ENCODE assay signal across 7 cellular contexts in the genomic region with DNA sequence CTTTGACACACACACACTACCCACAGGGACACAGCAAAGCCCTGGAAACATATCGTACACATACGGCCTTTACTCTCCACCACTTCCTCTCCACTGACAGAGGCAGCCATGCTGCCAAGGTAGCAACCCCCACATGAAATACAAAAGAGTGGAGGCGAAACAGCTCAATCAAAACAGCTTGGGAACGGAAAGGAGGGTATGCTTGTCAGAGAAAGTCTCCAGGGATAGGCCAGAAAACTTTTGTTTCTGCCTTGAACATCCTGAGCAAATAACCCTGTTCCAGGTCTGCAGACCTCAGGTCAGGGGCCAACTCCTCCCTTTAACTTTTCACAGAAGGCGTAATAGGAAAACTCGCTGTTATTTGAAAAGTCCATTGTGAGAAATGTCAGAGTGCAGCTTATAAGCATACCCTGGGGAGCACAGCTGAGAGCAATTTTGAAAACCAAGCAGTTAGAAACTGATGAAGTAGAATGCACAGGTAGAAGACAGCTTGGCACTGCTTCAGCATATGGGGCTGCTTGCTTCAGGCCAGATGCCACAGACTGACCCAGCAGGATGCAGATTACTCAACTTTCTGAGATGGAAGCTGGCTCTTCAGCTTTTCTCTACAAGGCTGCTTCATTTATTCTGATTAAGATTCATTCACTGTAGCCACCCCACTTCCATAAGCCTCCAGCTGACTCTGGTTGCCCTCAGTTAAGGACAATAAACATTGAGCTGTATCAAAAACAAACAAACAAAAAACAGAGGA. TPM values are rescaled to one million over a fixed set of nuclear protein-coding genes. Genes with fewer than 3 reads are reported as not detected.
DNase-seq lines count a peak whose midpoint lies in the region; ATAC-seq and TF ChIP-seq lines count a peak whose summit lies in the region.

No MANE protein-coding gene starts in this region.

- no peaks in the 10 kb centered on the region; the same call in 1 of the 2 replicates for H3K79me2 ChIP-seq in KMS-11 (ENCODE audit: insufficient read depth, low read depth)

- H3K27ac ChIP-seq in KMS-11 (peak overlapping the region; percentile 46; the same call in 1 of the 2 replicates), lung (ENCODE audit: low read depth in 1 of 2, low read length in 1 of 2) (peak overlapping the region; percentile 61 to 77), foreskin keratinocyte (no peak overlapping the region)

- H3K27me3 Mint-ChIP-seq in activated naive CD8-positive, alpha-beta T cell treated with anti-CD3 and anti-CD28 coated beads, Interleukin-2, amount 50 U/mL, for 24 hours: no peaks in the 10 kb centered on the region

- no peaks in the 10 kb centered on the region for H3K27me3 ChIP-seq in KMS-11 (ENCODE audit: insufficient read depth, low read depth)
- no peaks in the 10 kb centered on the region for H3K27me3 ChIP-seq in lung (ENCODE audit: control insufficient read depth, insufficient read depth)
- H3K27me3 ChIP-seq in foreskin keratinocyte: no peaks in the 10 kb centered on the region

- no peaks in the 10 kb centered on the region for H4K20me1 ChIP-seq in KMS-11 (ENCODE audit: insufficient read depth)

- 57 to 58% methylated on average over 6 of the region's 6 CpGs for WGBS in lung, 2 donors

- peak; percentile 32 for DNase-seq in activated naive CD8-positive, alpha-beta T cell treated with anti-CD3 and anti-CD28 coated beads, Interleukin-2, amount 50 U/mL, for 24 hours
- no peak for DNase-seq in lung (ENCODE audit: low spot score)
- DNase-seq in COLO668 (lab: John Stamatoyannopoulos, UW; ENCODE audit: unreplicated experiment): no peak
- DNase-seq in foreskin keratinocyte: no peak
- DNase-seq in SKM-1 treated with dmso at 0.1 percent for 144 hours (lab: John Stamatoyannopoulos, UW; ENCODE audit: unreplicated experiment): no peak

- H3K9me3 Mint-ChIP-seq in activated naive CD8-positive, alpha-beta T cell treated with anti-CD3 and anti-CD28 coated beads, Interleukin-2, amount 50 U/mL, for 24 hours: no peaks in the 10 kb centered on the region

- H3K4me3 ChIP-seq in KMS-11 (IDR thresholded peaks at IDR 0.05; ENCODE audit: insufficient read depth, low read depth, low read length): no peak overlapping the region
- no peak overlapping the region for H3K4me3 ChIP-seq in lung

- peak overlapping the region; percentile 37; the same call in 1 of the 2 replicates for H3K4me2 ChIP-seq in KMS-11

- ATAC-seq in GM18868 (IDR thresholded peaks at IDR 0.05; ENCODE audit: unreplicated experiment): peak; percentile 42
- peak; percentile 92 for ATAC-seq in activated naive CD8-positive, alpha-beta T cell treated with anti-CD3 and anti-CD28 coated beads, Interleukin-2, amount 50 U/mL, for 24 hours
- no peak for ATAC-seq in lung (ENCODE audit: insufficient read depth, low FRiP score)
- ATAC-seq in foreskin keratinocyte: no peak

- H3K4me1 Mint-ChIP-seq in activated naive CD8-positive, alpha-beta T cell treated with anti-CD3 and anti-CD28 coated beads, Interleukin-2, amount 50 U/mL, for 24 hours: peaks cover 68% of the 10 kb centered on the region

- H3K27ac Mint-ChIP-seq in activated naive CD8-positive, alpha-beta T cell treated with anti-CD3 and anti-CD28 coated beads, Interleukin-2, amount 50 U/mL, for 24 hours: peak overlapping the region; percentile 96

- peak overlapping the region; percentile 77 for H3K4me3 Mint-ChIP-seq in activated naive CD8-positive, alpha-beta T cell treated with anti-CD3 and anti-CD28 coated beads, Interleukin-2, amount 50 U/mL, for 24 hours

- no peak for TF ChIP-seq CTCF in KMS-11 (conservative IDR thresholded peaks at IDR 0.05; ENCODE audit: low read depth, low read length)
- no peak for TF ChIP-seq CTCF in lung (IDR thresholded peaks at IDR 0.05; ENCODE audit: control extremely low read depth, extremely low read depth)
- no peak for TF ChIP-seq CTCF in foreskin keratinocyte (conservative IDR thresholded peaks at IDR 0.05)

- peak overlapping the region; percentile 3; the same call in 1 of the 2 replicates for H3K9ac ChIP-seq in KMS-11

- H3K9me3 ChIP-seq in lung (ENCODE audit: control insufficient read depth in 2 of 2, insufficient read depth in 1 of 2, low read length in 1 of 2): no peaks in the 10 kb centered on the region

- H2AFZ ChIP-seq in KMS-11 (ENCODE audit: low read depth): no peak overlapping the region

- H3K4me1 ChIP-seq in KMS-11 (ENCODE audit: low read depth, poor library complexity, severe bottlenecking) (peaks cover 31% of the 10 kb centered on the region), lung (ENCODE audit: control insufficient read depth in 2 of 2, insufficient read depth in 2 of 2, low read length in 2 of 2) (peaks cover 12 to 53% of the 10 kb centered on the region in 2 donors), foreskin keratinocyte (no peaks in the 10 kb centered on the region)

- peaks cover 5% of the 10 kb centered on the region for H3K36me3 Mint-ChIP-seq in activated naive CD8-positive, alpha-beta T cell treated with anti-CD3 and anti-CD28 coated beads, Interleukin-2, amount 50 U/mL, for 24 hours (ENCODE audit: low read depth)

- H3K36me3 ChIP-seq in KMS-11 (ENCODE audit: insufficient read depth) (no peaks in the 10 kb centered on the region), lung (ENCODE audit: control insufficient read depth in 2 of 2, insufficient read depth in 2 of 2, low read length in 2 of 2) (peaks cover 0 to 4% of the 10 kb centered on the region in 2 donors)

RNA-seq across cellular contexts. Expression of a gene that starts 18.0 kb away (rescaled TPM):
- total RNA-seq in lung (100 to 1,000 TPM in 1 of 2 donors, 10 to 100 TPM in 1; 85.6 to 121 TPM), foreskin keratinocyte (18.8 and 19.9 TPM in 2 replicates)
- polyA plus RNA-seq in lung (10 to 100 TPM; 20.3 to 36.2 TPM), foreskin keratinocyte (6.8 and 8.0 TPM in 2 replicates)

RNA-seq across cellular contexts. Expression of a gene that starts 18.4 kb away (rescaled TPM):
- total RNA-seq in lung (10 to 100 TPM; 12.4 to 31.5 TPM), foreskin keratinocyte (14.3 and 15.5 TPM in 2 replicates)
- polyA plus RNA-seq in lung (10 to 100 TPM in 1 of 2 donors, 1 to 10 TPM in 1; 8.8 to 16.7 TPM), foreskin keratinocyte (10.7 TPM in 2 replicates)

RNA-seq across cellular contexts. Expression of a gene that starts 33.9 kb away (rescaled TPM):
- total RNA-seq in lung (1 to 10 TPM; 1.8 to 2.5 TPM), foreskin keratinocyte (0.18 and 0.31 TPM in 2 replicates)
- polyA plus RNA-seq in lung (1 to 10 TPM; 1.4 to 2.0 TPM), foreskin keratinocyte (0.32 and 0.33 TPM in 2 replicates)

Comparison
In these comparisons a context has a peak if more than half of its experiments do, and no peak if none do; other contexts are left out.
1. ATAC-seq: peak in GM18868 (single experiment) and activated naive CD8-positive, alpha-beta T cell treated with anti-CD3 and anti-CD28 coated beads, Interleukin-2, amount 50 U/mL, for 24 hours (single experiment); none in lung (single experiment) and foreskin keratinocyte (single experiment).